In the genomic region with DNA sequence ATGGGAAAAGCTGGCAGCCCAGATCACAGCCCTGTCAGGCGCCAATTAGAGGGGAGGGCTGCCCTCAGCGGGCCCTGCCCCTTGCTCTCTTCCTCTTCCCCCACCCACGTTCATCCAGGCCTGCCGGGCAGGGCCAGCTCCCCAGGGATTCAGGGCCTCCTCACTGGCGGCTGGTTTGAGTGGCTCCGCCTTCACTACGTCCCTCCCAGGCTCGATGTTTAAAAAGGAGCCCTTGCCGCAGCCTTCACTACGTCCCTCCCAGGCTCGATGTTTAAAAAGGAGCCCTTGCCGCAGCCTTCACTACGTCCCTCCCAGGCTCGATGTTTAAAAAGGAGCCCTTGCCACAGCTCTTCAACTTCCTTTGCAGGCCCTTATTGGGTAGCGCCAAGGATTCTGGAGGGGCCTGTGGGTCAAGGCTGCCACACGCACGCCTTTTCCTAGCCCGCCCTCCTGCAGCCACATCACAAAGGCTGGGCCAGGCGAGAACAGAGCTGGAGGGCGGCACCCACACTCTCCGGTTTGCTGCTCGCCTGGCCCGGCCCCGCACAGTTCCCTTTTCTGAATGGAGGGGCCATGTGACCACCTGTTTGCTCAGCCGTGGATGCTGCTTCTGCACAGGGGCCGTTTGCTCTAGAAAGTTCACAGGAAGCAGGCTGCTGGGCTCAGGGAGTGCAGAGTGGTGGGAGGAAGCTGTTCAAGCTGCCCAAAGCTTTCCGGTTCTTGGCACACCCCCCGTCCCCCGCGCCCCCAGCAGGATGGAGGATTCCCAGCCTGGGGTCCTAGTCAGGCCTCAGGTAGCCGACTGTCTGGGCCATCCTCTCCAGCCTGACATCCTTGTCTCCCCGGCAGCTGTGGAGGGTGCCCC, we compare ENCODE assay signal across 8 cellular contexts. TPM values are rescaled to one million over a fixed set of nuclear protein-coding genes. Genes with fewer than 3 reads are reported as not detected.
DNase-seq lines count a peak whose midpoint lies in the region; ATAC-seq, FAIRE-seq and TF ChIP-seq lines count a peak whose summit lies in the region.

No MANE protein-coding gene starts in this region.

- H3K27me3 Mint-ChIP-seq in activated T-helper 17 cell treated with anti-CD3 and anti-CD28 coated beads, Interleukin-2, amount 50 U/mL, for 72 hours, result no peaks in the 10 kb centered on the region

- H3K9me3 ChIP-seq in OCI-LY1 (ENCODE audit: low read length) (0 out of 2 replicates have a peak, but pooled peaks cover 2% of the 10 kb centered on the region), neutrophil (no peaks in the 10 kb centered on the region), upper lobe of left lung (no peaks in the 10 kb centered on the region)

- FAIRE-seq in GM19239 (lab: Jason Lieb, UNC), result peak; percentile 91

- H3K9ac ChIP-seq in OCI-LY1 (ENCODE audit: low read length), result peak overlapping the region; percentile 67

- peak overlapping the region; percentile 55 for H3K4me3 ChIP-seq in BJ (ENCODE audit: low read depth, low read length)
- peak overlapping the region; percentile 64 for H3K4me3 ChIP-seq in OCI-LY1 (ENCODE audit: low read depth, low read length, poor library complexity, severe bottlenecking)
- H3K4me3 ChIP-seq in neutrophil (ENCODE audit: low read depth in 1 of 2, low read length in 1 of 2), result peak overlapping the region; percentile 37 to 71
- H3K4me3 ChIP-seq in upper lobe of left lung, result peak overlapping the region in 3 of 4 donors; percentile 36 to 52 (median 41)

- no peaks in the 10 kb centered on the region for H3K9me2 ChIP-seq in OCI-LY1 (ENCODE audit: low read depth, low read length)

- CTCF ChIA-PET in BJ (lab: Yijun Ruan, JAX), result interaction anchor here (0.8 to 3.3 kb wide), 12 partner anchors 10 to 258 kb away, joined by 3 to 13 read pairs (median 4); no protein-coding TSS in a partner anchor

- H2AFZ ChIP-seq in OCI-LY1 (ENCODE audit: low read length), result no peak overlapping the region

- no peaks in the 10 kb centered on the region for H3K79me2 ChIP-seq in OCI-LY1 (ENCODE audit: insufficient read depth, low read length)

- TF ChIP-seq POLR2A in upper lobe of left lung (IDR thresholded peaks at IDR 0.05), result peak in 1 of 4 donors; percentile 36

- peaks cover 9% of the 10 kb centered on the region for H3K4me1 Mint-ChIP-seq in activated T-helper 17 cell treated with anti-CD3 and anti-CD28 coated beads, Interleukin-2, amount 50 U/mL, for 72 hours

- TF ChIP-seq EP300 in upper lobe of left lung (IDR thresholded peaks at IDR 0.05), result no peak

- H3K27ac Mint-ChIP-seq in activated T-helper 17 cell treated with anti-CD3 and anti-CD28 coated beads, Interleukin-2, amount 50 U/mL, for 72 hours, result peak overlapping the region; percentile 94

- no peaks in the 10 kb centered on the region for H4K20me1 ChIP-seq in OCI-LY1 (ENCODE audit: insufficient read depth, low read length)

- peak overlapping the region; percentile 84 for H3K4me3 Mint-ChIP-seq in activated T-helper 17 cell treated with anti-CD3 and anti-CD28 coated beads, Interleukin-2, amount 50 U/mL, for 72 hours

- H3K36me3 Mint-ChIP-seq in activated T-helper 17 cell treated with anti-CD3 and anti-CD28 coated beads, Interleukin-2, amount 50 U/mL, for 72 hours (ENCODE audit: low read depth), result peaks cover 18% of the 10 kb centered on the region

- H3K4me1 ChIP-seq in OCI-LY1 (ENCODE audit: insufficient read depth, low read length, severe bottlenecking) (peaks cover 29% of the 10 kb centered on the region), neutrophil (ENCODE audit: control insufficient read depth in 1 of 2, insufficient read depth in 1 of 2, low read depth in 1 of 2, low read length in 1 of 2) (peaks cover 39% of the 10 kb centered on the region in 2 experiments), upper lobe of left lung (peaks cover 26 to 45% (median 31%) of the 10 kb centered on the region in 4 donors)

- POLR2A ChIA-PET in BJ (lab: Charles Lee), result interaction anchor here (0.5 to 1.9 kb wide), 3 partner anchors 16 to 302 kb away, joined by 3 to 10 read pairs (median 7); a partner anchor contains a TSS

- peaks cover 23% of the 10 kb centered on the region for H3K36me3 ChIP-seq in BJ (ENCODE audit: control insufficient read depth, insufficient read depth, low read length)
- peaks cover 29% of the 10 kb centered on the region for H3K36me3 ChIP-seq in OCI-LY1 (ENCODE audit: insufficient read depth, low read length)
- peaks cover 17% of the 10 kb centered on the region for H3K36me3 ChIP-seq in neutrophil
- H3K36me3 ChIP-seq in upper lobe of left lung, result peaks cover 0 to 17% (median 10%) of the 10 kb centered on the region in 4 donors

- no peaks in the 10 kb centered on the region for H3K27me3 ChIP-seq in BJ (ENCODE audit: control insufficient read depth, insufficient read depth, low read length)
- H3K27me3 ChIP-seq in OCI-LY1 (ENCODE audit: insufficient read depth, low read length), result no peaks in the 10 kb centered on the region
- H3K27me3 ChIP-seq in neutrophil, result no peaks in the 10 kb centered on the region
- no peaks in the 10 kb centered on the region for H3K27me3 ChIP-seq in upper lobe of left lung

- H3K27ac ChIP-seq in OCI-LY1 (ENCODE audit: low read depth, low read length, poor library complexity, severe bottlenecking), result peak overlapping the region; percentile 89
- peak overlapping the region; percentile 63 for H3K27ac ChIP-seq in neutrophil
- H3K27ac ChIP-seq in upper lobe of left lung, result peak overlapping the region; percentile 77 to 87 (median 85)

- H3F3A ChIP-seq in OCI-LY1 (ENCODE audit: insufficient read depth, low read length), result no peaks in the 10 kb centered on the region

- peak; percentile 83 for ATAC-seq in HG03354 (IDR thresholded peaks at IDR 0.05; ENCODE audit: poor library complexity, severe bottlenecking, unreplicated experiment)
- peak; percentile 78 for ATAC-seq in activated T-helper 17 cell treated with anti-CD3 and anti-CD28 coated beads, Interleukin-2, amount 50 U/mL, for 72 hours (replicated peaks)
- ATAC-seq in upper lobe of left lung (ENCODE audit: low FRiP score in 2 of 2), result peak; percentile 85 to 89

- WGBS in upper lobe of left lung, 2 donors, result 4 to 7% methylated on average over 22 to 32 of the region's 32 CpGs

- no peaks in the 10 kb centered on the region for H3K9me3 Mint-ChIP-seq in activated T-helper 17 cell treated with anti-CD3 and anti-CD28 coated beads, Interleukin-2, amount 50 U/mL, for 72 hours

- no peak for DNase-seq in BJ (ENCODE audit: low read depth)
- peak; percentile 91 for DNase-seq in GM19239 (ENCODE audit: insufficient read length, low spot score)
- peak; percentile 29 for DNase-seq in foreskin melanocyte
- DNase-seq in upper lobe of left lung, result peak; percentile 85 to 88

- TF ChIP-seq CTCF in BJ (IDR thresholded peaks at IDR 0.05; ENCODE audit: insufficient read depth, low read depth, low read length), result no peak
- no peak for TF ChIP-seq CTCF in OCI-LY1 (IDR thresholded peaks at IDR 0.05; ENCODE audit: low read length)
- no peak for TF ChIP-seq CTCF in neutrophil (IDR thresholded peaks at IDR 0.05)
- TF ChIP-seq CTCF in upper lobe of left lung (IDR thresholded peaks at IDR 0.05), result no peak

- peak overlapping the region; percentile 74 for H3K4me2 ChIP-seq in OCI-LY1 (ENCODE audit: low read length)

RNA-seq across cellular contexts. Expression of a gene that starts 1.6 kb away (rescaled TPM):
- 14.4 and 30.8 TPM in 2 replicates for polyA plus RNA-seq in BJ (2011; rRNA removed)
- polyA minus RNA-seq in BJ (2011; rRNA and poly(A)+ RNA removed), result 8.0 and 13.9 TPM in 2 replicates
- total RNA-seq in activated T-helper 17 cell treated with anti-CD3 and anti-CD28 coated beads, Interleukin-2, amount 50 U/mL, for 72 hours, result 1 to 10 TPM; 5.2 to 7.0 TPM
- total RNA-seq in upper lobe of left lung, result 10 to 100 TPM in 4 of 6 donors, 1 to 10 TPM in 2; 3.8 to 18.5 (median 14.4) TPM

RNA-seq across cellular contexts. Expression of a gene that starts 16.1 kb away (rescaled TPM):
- 23.1 and 23.4 TPM in 2 replicates for polyA plus RNA-seq in BJ (2011; rRNA removed)
- 25.7 and 28.1 TPM in 2 replicates for polyA minus RNA-seq in BJ (2011; rRNA and poly(A)+ RNA removed)
- 10 to 100 TPM; 32.7 to 34.6 TPM for total RNA-seq in activated T-helper 17 cell treated with anti-CD3 and anti-CD28 coated beads, Interleukin-2, amount 50 U/mL, for 72 hours
- 10 to 100 TPM; 18.6 to 33.2 (median 26.3) TPM for total RNA-seq in upper lobe of left lung

RNA-seq across cellular contexts. Expression of a gene that starts 27.8 kb away (rescaled TPM):
- 18.0 and 19.8 TPM in 2 replicates for polyA plus RNA-seq in BJ (2011; rRNA removed)
- polyA minus RNA-seq in BJ (2011; rRNA and poly(A)+ RNA removed), result 17.4 and 19.3 TPM in 2 replicates
- 10 to 100 TPM; 51.4 to 51.5 TPM for total RNA-seq in activated T-helper 17 cell treated with anti-CD3 and anti-CD28 coated beads, Interleukin-2, amount 50 U/mL, for 72 hours
- total RNA-seq in upper lobe of left lung, result 100 to 1,000 TPM in 1 of 6 donors, 10 to 100 TPM in 5; 51.6 to 109 (median 58.9) TPM

RNA-seq across cellular contexts. Expression of a gene that starts 52.7 kb away (rescaled TPM):
- not detected in 2 replicates for polyA plus RNA-seq in BJ (2011; rRNA removed)
- not detected in 2 replicates for polyA minus RNA-seq in BJ (2011; rRNA and poly(A)+ RNA removed)
- total RNA-seq in activated T-helper 17 cell treated with anti-CD3 and anti-CD28 coated beads, Interleukin-2, amount 50 U/mL, for 72 hours, result not detected
- total RNA-seq in upper lobe of left lung, result not detected
